1 cellular context compared by ENCODE assay signal in the genomic region with DNA sequence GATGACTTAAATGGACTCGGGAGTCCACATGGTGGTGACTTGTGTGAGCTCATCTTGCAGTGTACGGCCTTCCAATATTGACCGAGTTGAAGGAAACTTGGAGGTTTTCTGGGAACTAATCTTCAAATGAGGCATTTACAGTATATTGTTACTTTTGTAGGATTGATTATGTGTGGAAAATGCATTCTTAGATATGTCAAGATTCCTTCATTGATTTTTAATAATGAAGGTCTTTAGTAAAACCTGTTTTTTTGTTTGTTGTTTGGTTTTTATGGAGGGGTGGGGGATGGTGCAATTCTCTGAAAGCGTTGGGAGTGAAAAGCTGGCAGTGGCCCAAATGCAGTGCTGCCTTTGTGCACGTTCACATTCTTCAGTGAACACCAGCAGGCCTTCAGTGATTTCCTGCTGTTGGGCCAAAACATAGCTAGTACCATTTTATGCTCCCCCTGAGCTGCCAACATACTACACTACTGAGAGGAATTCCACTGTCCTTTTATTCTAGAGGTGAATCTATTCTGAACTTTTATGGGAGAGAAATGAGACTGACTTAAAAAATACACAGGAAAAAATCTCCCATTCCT.
TF ChIP-seq lines count a peak whose summit lies in the region.

No MANE protein-coding gene starts in this region.

TF ChIP-seq in K562, 482 proteins besides CTCF, POLR2A, EP300 and RAD21 (continued from another document and continues in another):
- TF ChIP-seq MIER1 (IDR thresholded peaks at IDR 0.05; ENCODE audit: low read depth) (no peak), ETV1 (tag; conservative IDR thresholded peaks at IDR 0.05; ENCODE audit: low read depth) (peak; percentile 48; the same call in 1 of the 2 replicates), DDX20 (tag; IDR thresholded peaks at IDR 0.05; ENCODE audit: low read depth) (peak; percentile 18; the same call in 1 of the 2 replicates), TAF15 (IDR thresholded peaks at IDR 0.05; ENCODE audit: low read depth, low read length) (no peak), MYNN (IDR thresholded peaks at IDR 0.05) (no peak), MYNN (CRISPR knock-in tag; IDR thresholded peaks at IDR 0.05) (no peak), TAF1 (IDR thresholded peaks at IDR 0.05; ENCODE audit: control insufficient read depth, extremely low read depth, insufficient read depth, low read length, severe bottlenecking) (no peak), ZNF133 (CRISPR knock-in tag; IDR thresholded peaks at IDR 0.05) (no peak), ZNF143 (CRISPR knock-in tag; IDR thresholded peaks at IDR 0.05) (no peak), DMBX1 (CRISPR knock-in tag; IDR thresholded peaks at IDR 0.05; ENCODE audit: borderline replicate concordance) (peak; percentile 98), BCL6 (CRISPR knock-in tag; IDR thresholded peaks at IDR 0.05) (peak; percentile 76), BRCA1 (IDR thresholded peaks at IDR 0.05) (no peak), BRCA1 (CRISPR knock-in tag; IDR thresholded peaks at IDR 0.05) (no peak), ZNF324 (CRISPR knock-in tag; IDR thresholded peaks at IDR 0.05) (no peak; the same call in 1 of the 2 replicates), C11orf30 (IDR thresholded peaks at IDR 0.05; ENCODE audit: low read depth) (no peak), ELF4 (CRISPR knock-in tag; IDR thresholded peaks at IDR 0.05) (0 out of 2 replicates have a peak, but pooled peaks have one; percentile 59), ZFPM2 (CRISPR knock-in tag; IDR thresholded peaks at IDR 0.05) (no peak), MEIS2 (IDR thresholded peaks at IDR 0.05; ENCODE audit: partially characterized antibody) (no peak), POLR3A (IDR thresholded peaks at IDR 0.05; ENCODE audit: borderline replicate concordance, extremely low read depth, insufficient read depth, insufficient read length) (no peak), ZNF23 (CRISPR knock-in tag; IDR thresholded peaks at IDR 0.05) (0 out of 2 replicates have a peak, but pooled peaks have one; percentile 42), ZNF217 (CRISPR knock-in tag; IDR thresholded peaks at IDR 0.05) (no peak), CREBBP (IDR thresholded peaks at IDR 0.05; ENCODE audit: low read depth, low read length) (no peak), ZKSCAN8 (CRISPR knock-in tag; IDR thresholded peaks at IDR 0.05) (no peak), RFX7 (CRISPR knock-in tag; IDR thresholded peaks at IDR 0.05) (no peak), ZFP1 (CRISPR knock-in tag; IDR thresholded peaks at IDR 0.05) (peak; percentile 73; the same call in 1 of the 2 replicates), FOSL1 (tag; conservative IDR thresholded peaks at IDR 0.05) (no peak; the same call in 1 of the 2 replicates), MAFF (IDR thresholded peaks at IDR 0.05; ENCODE audit: low read length) (no peak)
- TF ChIP-seq, protein P1, sequence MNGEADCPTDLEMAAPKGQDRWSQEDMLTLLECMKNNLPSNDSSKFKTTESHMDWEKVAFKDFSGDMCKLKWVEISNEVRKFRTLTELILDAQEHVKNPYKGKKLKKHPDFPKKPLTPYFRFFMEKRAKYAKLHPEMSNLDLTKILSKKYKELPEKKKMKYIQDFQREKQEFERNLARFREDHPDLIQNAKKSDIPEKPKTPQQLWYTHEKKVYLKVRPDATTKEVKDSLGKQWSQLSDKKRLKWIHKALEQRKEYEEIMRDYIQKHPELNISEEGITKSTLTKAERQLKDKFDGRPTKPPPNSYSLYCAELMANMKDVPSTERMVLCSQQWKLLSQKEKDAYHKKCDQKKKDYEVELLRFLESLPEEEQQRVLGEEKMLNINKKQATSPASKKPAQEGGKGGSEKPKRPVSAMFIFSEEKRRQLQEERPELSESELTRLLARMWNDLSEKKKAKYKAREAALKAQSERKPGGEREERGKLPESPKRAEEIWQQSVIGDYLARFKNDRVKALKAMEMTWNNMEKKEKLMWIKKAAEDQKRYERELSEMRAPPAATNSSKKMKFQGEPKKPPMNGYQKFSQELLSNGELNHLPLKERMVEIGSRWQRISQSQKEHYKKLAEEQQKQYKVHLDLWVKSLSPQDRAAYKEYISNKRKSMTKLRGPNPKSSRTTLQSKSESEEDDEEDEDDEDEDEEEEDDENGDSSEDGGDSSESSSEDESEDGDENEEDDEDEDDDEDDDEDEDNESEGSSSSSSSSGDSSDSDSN (IDR thresholded peaks at IDR 0.05; ENCODE audit: borderline replicate concordance in 1 of 2, low read depth in 2 of 2, low read length in 2 of 2) = no peak
- TF ChIP-seq, protein P2, sequence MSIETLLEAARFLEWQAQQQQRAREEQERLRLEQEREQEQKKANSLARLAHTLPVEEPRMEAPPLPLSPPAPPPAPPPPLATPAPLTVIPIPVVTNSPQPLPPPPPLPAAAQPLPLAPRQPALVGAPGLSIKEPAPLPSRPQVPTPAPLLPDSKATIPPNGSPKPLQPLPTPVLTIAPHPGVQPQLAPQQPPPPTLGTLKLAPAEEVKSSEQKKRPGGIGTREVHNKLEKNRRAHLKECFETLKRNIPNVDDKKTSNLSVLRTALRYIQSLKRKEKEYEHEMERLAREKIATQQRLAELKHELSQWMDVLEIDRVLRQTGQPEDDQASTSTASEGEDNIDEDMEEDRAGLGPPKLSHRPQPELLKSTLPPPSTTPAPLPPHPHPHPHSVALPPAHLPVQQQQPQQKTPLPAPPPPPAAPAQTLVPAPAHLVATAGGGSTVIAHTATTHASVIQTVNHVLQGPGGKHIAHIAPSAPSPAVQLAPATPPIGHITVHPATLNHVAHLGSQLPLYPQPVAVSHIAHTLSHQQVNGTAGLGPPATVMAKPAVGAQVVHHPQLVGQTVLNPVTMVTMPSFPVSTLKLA (conservative IDR thresholded peaks at IDR 0.05) = peak; percentile 51 to 55; a peak in 2 of 4 replicates
- TF ChIP-seq, protein P3, sequence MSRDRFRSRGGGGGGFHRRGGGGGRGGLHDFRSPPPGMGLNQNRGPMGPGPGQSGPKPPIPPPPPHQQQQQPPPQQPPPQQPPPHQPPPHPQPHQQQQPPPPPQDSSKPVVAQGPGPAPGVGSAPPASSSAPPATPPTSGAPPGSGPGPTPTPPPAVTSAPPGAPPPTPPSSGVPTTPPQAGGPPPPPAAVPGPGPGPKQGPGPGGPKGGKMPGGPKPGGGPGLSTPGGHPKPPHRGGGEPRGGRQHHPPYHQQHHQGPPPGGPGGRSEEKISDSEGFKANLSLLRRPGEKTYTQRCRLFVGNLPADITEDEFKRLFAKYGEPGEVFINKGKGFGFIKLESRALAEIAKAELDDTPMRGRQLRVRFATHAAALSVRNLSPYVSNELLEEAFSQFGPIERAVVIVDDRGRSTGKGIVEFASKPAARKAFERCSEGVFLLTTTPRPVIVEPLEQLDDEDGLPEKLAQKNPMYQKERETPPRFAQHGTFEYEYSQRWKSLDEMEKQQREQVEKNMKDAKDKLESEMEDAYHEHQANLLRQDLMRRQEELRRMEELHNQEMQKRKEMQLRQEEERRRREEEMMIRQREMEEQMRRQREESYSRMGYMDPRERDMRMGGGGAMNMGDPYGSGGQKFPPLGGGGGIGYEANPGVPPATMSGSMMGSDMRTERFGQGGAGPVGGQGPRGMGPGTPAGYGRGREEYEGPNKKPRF (IDR thresholded peaks at IDR 0.05; ENCODE audit: low read depth, low read length) = no peak
- TF ChIP-seq, protein P4, sequence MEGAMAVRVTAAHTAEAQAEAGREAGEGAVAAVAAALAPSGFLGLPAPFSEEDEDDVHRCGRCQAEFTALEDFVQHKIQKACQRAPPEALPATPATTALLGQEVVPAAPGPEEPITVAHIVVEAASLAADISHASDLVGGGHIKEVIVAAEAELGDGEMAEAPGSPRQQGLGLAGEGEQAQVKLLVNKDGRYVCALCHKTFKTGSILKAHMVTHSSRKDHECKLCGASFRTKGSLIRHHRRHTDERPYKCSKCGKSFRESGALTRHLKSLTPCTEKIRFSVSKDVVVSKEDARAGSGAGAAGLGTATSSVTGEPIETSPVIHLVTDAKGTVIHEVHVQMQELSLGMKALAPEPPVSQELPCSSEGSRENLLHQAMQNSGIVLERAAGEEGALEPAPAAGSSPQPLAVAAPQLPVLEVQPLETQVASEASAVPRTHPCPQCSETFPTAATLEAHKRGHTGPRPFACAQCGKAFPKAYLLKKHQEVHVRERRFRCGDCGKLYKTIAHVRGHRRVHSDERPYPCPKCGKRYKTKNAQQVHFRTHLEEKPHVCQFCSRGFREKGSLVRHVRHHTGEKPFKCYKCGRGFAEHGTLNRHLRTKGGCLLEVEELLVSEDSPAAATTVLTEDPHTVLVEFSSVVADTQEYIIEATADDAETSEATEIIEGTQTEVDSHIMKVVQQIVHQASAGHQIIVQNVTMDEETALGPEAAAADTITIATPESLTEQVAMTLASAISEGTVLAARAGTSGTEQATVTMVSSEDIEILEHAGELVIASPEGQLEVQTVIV (CRISPR knock-in tag; IDR thresholded peaks at IDR 0.05; ENCODE audit: borderline replicate concordance) = no peak
- TF ChIP-seq, protein P5, sequence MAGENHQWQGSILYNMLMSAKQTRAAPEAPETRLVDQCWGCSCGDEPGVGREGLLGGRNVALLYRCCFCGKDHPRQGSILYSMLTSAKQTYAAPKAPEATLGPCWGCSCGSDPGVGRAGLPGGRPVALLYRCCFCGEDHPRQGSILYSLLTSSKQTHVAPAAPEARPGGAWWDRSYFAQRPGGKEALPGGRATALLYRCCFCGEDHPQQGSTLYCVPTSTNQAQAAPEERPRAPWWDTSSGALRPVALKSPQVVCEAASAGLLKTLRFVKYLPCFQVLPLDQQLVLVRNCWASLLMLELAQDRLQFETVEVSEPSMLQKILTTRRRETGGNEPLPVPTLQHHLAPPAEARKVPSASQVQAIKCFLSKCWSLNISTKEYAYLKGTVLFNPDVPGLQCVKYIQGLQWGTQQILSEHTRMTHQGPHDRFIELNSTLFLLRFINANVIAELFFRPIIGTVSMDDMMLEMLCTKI (IDR thresholded peaks at IDR 0.05; ENCODE audit: partially characterized antibody) = no peak
- TF ChIP-seq, protein P6, sequence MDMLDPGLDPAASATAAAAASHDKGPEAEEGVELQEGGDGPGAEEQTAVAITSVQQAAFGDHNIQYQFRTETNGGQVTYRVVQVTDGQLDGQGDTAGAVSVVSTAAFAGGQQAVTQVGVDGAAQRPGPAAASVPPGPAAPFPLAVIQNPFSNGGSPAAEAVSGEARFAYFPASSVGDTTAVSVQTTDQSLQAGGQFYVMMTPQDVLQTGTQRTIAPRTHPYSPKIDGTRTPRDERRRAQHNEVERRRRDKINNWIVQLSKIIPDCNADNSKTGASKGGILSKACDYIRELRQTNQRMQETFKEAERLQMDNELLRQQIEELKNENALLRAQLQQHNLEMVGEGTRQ (CRISPR knock-in tag; IDR thresholded peaks at IDR 0.05) = no peak
- TF ChIP-seq, protein P7, sequence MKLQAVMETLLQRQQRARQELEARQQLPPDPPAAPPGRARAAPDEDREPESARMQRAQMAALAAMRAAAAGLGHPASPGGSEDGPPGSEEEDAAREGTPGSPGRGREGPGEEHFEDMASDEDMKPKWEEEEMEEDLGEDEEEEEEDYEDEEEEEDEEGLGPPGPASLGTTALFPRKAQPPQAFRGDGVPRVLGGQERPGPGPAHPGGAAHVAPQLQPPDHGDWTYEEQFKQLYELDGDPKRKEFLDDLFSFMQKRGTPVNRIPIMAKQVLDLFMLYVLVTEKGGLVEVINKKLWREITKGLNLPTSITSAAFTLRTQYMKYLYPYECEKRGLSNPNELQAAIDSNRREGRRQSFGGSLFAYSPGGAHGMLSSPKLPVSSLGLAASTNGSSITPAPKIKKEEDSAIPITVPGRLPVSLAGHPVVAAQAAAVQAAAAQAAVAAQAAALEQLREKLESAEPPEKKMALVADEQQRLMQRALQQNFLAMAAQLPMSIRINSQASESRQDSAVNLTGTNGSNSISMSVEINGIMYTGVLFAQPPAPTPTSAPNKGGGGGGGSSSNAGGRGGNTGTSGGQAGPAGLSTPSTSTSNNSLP (IDR thresholded peaks at IDR 0.05; ENCODE audit: borderline replicate concordance, low read depth, low read length) = no peak
- TF ChIP-seq, protein P8, sequence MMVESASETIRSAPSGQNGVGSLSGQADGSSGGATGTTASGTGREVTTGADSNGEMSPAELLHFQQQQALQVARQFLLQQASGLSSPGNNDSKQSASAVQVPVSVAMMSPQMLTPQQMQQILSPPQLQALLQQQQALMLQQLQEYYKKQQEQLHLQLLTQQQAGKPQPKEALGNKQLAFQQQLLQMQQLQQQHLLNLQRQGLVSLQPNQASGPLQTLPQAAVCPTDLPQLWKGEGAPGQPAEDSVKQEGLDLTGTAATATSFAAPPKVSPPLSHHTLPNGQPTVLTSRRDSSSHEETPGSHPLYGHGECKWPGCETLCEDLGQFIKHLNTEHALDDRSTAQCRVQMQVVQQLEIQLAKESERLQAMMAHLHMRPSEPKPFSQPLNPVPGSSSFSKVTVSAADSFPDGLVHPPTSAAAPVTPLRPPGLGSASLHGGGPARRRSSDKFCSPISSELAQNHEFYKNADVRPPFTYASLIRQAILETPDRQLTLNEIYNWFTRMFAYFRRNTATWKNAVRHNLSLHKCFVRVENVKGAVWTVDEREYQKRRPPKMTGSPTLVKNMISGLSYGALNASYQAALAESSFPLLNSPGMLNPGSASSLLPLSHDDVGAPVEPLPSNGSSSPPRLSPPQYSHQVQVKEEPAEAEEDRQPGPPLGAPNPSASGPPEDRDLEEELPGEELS (CRISPR knock-in tag; IDR thresholded peaks at IDR 0.05; ENCODE audit: borderline replicate concordance) = no peak
- TF ChIP-seq, protein P9, sequence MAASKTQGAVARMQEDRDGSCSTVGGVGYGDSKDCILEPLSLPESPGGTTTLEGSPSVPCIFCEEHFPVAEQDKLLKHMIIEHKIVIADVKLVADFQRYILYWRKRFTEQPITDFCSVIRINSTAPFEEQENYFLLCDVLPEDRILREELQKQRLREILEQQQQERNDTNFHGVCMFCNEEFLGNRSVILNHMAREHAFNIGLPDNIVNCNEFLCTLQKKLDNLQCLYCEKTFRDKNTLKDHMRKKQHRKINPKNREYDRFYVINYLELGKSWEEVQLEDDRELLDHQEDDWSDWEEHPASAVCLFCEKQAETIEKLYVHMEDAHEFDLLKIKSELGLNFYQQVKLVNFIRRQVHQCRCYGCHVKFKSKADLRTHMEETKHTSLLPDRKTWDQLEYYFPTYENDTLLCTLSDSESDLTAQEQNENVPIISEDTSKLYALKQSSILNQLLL (CRISPR knock-in tag; IDR thresholded peaks at IDR 0.05; ENCODE audit: borderline replicate concordance) = no peak
- TF ChIP-seq, protein P10, sequence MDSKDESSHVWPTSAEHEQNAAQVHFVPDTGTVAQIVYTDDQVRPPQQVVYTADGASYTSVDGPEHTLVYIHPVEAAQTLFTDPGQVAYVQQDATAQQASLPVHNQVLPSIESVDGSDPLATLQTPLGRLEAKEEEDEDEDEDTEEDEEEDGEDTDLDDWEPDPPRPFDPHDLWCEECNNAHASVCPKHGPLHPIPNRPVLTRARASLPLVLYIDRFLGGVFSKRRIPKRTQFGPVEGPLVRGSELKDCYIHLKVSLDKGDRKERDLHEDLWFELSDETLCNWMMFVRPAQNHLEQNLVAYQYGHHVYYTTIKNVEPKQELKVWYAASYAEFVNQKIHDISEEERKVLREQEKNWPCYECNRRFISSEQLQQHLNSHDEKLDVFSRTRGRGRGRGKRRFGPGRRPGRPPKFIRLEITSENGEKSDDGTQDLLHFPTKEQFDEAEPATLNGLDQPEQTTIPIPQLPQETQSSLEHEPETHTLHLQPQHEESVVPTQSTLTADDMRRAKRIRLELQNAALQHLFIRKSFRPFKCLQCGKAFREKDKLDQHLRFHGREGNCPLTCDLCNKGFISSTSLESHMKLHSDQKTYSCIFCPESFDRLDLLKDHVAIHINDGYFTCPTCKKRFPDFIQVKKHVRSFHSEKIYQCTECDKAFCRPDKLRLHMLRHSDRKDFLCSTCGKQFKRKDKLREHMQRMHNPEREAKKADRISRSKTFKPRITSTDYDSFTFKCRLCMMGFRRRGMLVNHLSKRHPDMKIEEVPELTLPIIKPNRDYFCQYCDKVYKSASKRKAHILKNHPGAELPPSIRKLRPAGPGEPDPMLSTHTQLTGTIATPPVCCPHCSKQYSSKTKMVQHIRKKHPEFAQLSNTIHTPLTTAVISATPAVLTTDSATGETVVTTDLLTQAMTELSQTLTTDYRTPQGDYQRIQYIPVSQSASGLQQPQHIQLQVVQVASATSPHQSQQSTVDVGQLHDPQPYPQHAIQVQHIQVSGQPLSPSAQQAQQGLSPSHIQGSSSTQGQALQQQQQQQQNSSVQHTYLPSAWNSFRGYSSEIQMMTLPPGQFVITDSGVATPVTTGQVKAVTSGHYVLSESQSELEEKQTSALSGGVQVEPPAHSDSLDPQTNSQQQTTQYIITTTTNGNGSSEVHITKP (IDR thresholded peaks at IDR 0.05; ENCODE audit: partially characterized antibody) = no peak
